ENCODE assay signal across 13 cellular contexts in genomic region chr19:43031645-43032044, GRCh38. TPM values are rescaled to one million over a fixed set of nuclear protein-coding genes. Genes with fewer than 3 reads are reported as not detected.
A peak's percentile ranks its signal among the peaks of the same experiment; 100 is the strongest.
DNase-seq lines count a peak whose midpoint lies in the region; TF ChIP-seq lines count a peak whose summit lies in the region.
"Not testable (repeated sequence)": the region's sequence is repeated elsewhere in the genome, so short reads cannot be mapped to it uniquely, and the experiment has no call there.
"Had no signal": no experiment of that assay in that cellular context is flagged by ENCODE, and none has a peak within 500 bp of the region (broad histone marks: within the 10 kb centered on the region; RNA-seq: fewer than 3 reads in every experiment).

No MANE protein-coding gene starts in this region.

- H3K9ac ChIP-seq in GM23248: not testable (repeated sequence)

- not testable (repeated sequence) for H3K4me1 ChIP-seq in GM23248 (ENCODE audit: insufficient read depth)

- not testable (repeated sequence) for H3K4me2 ChIP-seq in GM23248 (ENCODE audit: unreplicated experiment)

- H3K36me3 ChIP-seq in GM23248 (ENCODE audit: low read depth): not testable (repeated sequence)

- H2AFZ ChIP-seq in GM23248: not testable (repeated sequence)

- 69 to 78% methylated on average over 2 of the region's 2 CpGs for WGBS in GM23248 (ENCODE audit: low coverage in 1 of 2, low lambda C conversion rate in 2 of 2, missing lambda C conversion rate in 2 of 2), 2 experiments

- not testable (repeated sequence) for H3F3A ChIP-seq in GM23248 (ENCODE audit: insufficient read depth)

- DNase-seq in A172 (ENCODE audit: low spot score): peak; percentile 76
- peak; percentile 11 for DNase-seq in DMS153 treated with DMSO at 0.1 percent for 48 hours (lab: John Stamatoyannopoulos, UW; ENCODE audit: unreplicated experiment)
- peak; percentile 59 for DNase-seq in GM23248
- DNase-seq in LHCN-M2 (ENCODE audit: low read depth): peak; percentile 29
- DNase-seq in RKO (ENCODE audit: low spot score): peak; percentile 2
- DNase-seq in astrocyte of the spinal cord (ENCODE audit: low read depth, low spot score): peak; percentile 14
- peak; percentile 57 for DNase-seq in fibroblast of mammary gland (ENCODE audit: low read depth)
- peak; percentile 1 for DNase-seq in kidney glomerular epithelial cell (lab: John Stamatoyannopoulos, UW)

- not testable (repeated sequence) for H3K27me3 ChIP-seq in GM23248 (replicated peaks; ENCODE audit: insufficient read depth)

- H3K27ac ChIP-seq in GM23248: not testable (repeated sequence)

- in situ Hi-C loops in GM23248 (cut with MboI); astrocyte of the spinal cord (cut with HindIII; ENCODE audit: low sequenced_read_pairs): not testable (repeated sequence)

- not testable (repeated sequence) for H3K4me3 ChIP-seq in GM23248; astrocyte of the spinal cord (ENCODE audit: low read depth, low read length); fibroblast of mammary gland (ENCODE audit: control insufficient read depth, low read depth, low read length)

- not testable (repeated sequence) for H3K9me3 ChIP-seq in GM23248 (ENCODE audit: low read depth)

- not testable (repeated sequence) for H3K79me2 ChIP-seq in GM23248 (ENCODE audit: insufficient read depth)

- H3K9me2 ChIP-seq in GM23248 (ENCODE audit: insufficient read depth): not testable (repeated sequence)

- H4K20me1 ChIP-seq in GM23248 (ENCODE audit: insufficient read depth): not testable (repeated sequence)

- TF ChIP-seq CTCF in astrocyte of the spinal cord (IDR thresholded peaks at IDR 0.05; ENCODE audit: low read depth, low read length): peak; percentile 35
- TF ChIP-seq CTCF in fibroblast of mammary gland (conservative IDR thresholded peaks at IDR 0.05; ENCODE audit: control insufficient read depth, insufficient read depth, low read depth, low read length): peak; percentile 47

RNA-seq across cellular contexts. Expression of gene PSG11, which starts 5.4 kb away (rescaled TPM):
- total RNA-seq in A172 (2014; rRNA removed; shearing (Covaris generic)): 0.17 and 0.29 TPM in 2 replicates
- total RNA-seq in GM23248 (2014; rRNA removed; shearing (Covaris generic)): not detected in 2 replicates
- 0.36 and 0.85 TPM in 2 replicates for polyA plus RNA-seq in GM23248 (2016; fragmentation: Nextera tagmentation; extraction: Ambion mirVana)
- not detected in 2 replicates for total RNA-seq in LHCN-M2 (2014; rRNA removed)
- not detected for polyA plus RNA-seq in LHCN-M2 (2012)
- total RNA-seq: activated T-helper 2 cell treated with anti-CD3 and anti-CD28 coated beads, Interferon-gamma antibody, Interleukin-2, Interleukin-4, amounts not matched to agents 10 μg/mL and 5 μg/mL and 100 μg/mL, durations not matched to agents 14 hours and 24 hours and 36 hours; CD8-positive, alpha-beta T cell; lower leg skin; right atrium auricular region; testis had no signal

RNA-seq across cellular contexts. Expression of gene PSG2, which starts 50.9 kb away (rescaled TPM):
- total RNA-seq in A172 (2014; rRNA removed; shearing (Covaris generic)): 0.19 TPM in 1 of 2 replicates, not detected in the other
- 0.76 and 0.89 TPM in 2 replicates for total RNA-seq in GM23248 (2014; rRNA removed; shearing (Covaris generic))
- polyA plus RNA-seq in GM23248 (2016; fragmentation: Nextera tagmentation; extraction: Ambion mirVana): 4.3 and 5.7 TPM in 2 replicates
- total RNA-seq in LHCN-M2 (2014; rRNA removed): not detected in 2 replicates
- 0.27 TPM for polyA plus RNA-seq in LHCN-M2 (2012)
- total RNA-seq: activated T-helper 2 cell treated with anti-CD3 and anti-CD28 coated beads, Interferon-gamma antibody, Interleukin-2, Interleukin-4, amounts not matched to agents 10 μg/mL and 5 μg/mL and 100 μg/mL, durations not matched to agents 14 hours and 24 hours and 36 hours; CD8-positive, alpha-beta T cell; right atrium auricular region; testis had no signal

Comparison
In these comparisons a context has a peak if more than half of its experiments do, and no peak if none do; other contexts are left out.
1. DNase-seq: peak in every context shown above with its lines; median percentile 76 in A172; 59 in GM23248; 57 in fibroblast of mammary gland; 29 in LHCN-M2; 14 in astrocyte of the spinal cord; 11 in DMS153 treated with DMSO at 0.1 percent for 48 hours; 2 in RKO; 1 in kidney glomerular epithelial cell.